ENCODE assay signal across 9 cellular contexts in the genomic region with DNA sequence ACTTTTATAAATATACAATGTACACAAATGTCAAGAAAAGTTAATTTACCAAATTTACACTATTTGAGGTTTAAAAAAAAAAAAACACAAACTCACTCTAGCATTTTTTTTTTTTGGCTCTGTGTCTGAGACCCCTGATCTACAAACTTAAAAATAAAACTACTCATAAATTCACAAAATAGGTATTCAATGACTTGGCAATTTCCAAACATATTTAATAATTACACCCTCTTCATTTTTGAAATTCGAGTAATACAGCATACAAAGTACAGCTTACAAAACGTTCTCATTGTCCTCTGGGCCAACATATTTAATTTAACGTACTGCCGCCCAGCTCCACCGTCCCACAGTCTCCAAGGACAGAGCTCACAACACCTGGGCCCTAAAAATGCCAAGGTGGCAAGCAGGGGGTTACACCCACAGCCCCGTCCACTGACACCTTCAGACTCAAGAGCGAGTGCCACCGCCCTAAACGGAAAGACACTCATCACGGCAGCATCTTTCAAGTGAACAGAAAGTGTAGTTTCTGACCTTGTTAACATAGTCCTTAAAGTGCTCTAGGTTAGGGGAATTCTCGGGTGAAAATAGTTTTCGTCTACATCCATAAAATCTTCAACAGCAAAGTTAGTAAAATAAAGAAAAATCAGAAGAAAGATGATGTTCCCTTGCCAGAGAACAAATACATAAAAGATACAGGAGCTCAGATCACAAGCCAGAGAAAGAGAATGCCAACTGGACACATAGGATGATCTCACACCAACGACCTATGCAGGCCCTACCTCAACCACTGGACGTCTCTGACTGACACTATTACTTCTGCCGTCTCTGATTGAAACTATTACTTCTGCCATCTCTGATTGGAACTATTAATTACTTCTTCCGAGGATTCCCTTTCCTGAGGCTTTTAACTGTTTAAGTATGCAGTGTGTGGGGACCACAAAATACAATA. TPM values are rescaled to one million over a fixed set of nuclear protein-coding genes. Genes with fewer than 3 reads are reported as not detected.
DNase-seq lines count a peak whose midpoint lies in the region; ATAC-seq, FAIRE-seq and TF ChIP-seq lines count a peak whose summit lies in the region.
"Had no signal": no experiment of that assay in that cellular context is flagged by ENCODE, and none has a peak within 500 bp of the region (broad histone marks: within the 10 kb centered on the region; RNA-seq: fewer than 3 reads in every experiment).

No MANE protein-coding gene starts in this region.

- DNase-seq in T-helper 2 cell treated with Interferon-gamma antibody and Interleukin-4, amounts not matched to agents 5 μg/mL and 100 μg/mL, for 36 hours (ENCODE audit: low spot score): no peak
- DNase-seq in T-helper 2 cell (no peak), immature natural killer cell (peak in 1 of 3 donors; percentile 17), H54 (ENCODE audit: insufficient read length, low spot score) (no peak)
- DNase-seq in activated CD8-positive, alpha-beta T cell treated with anti-CD3 and anti-CD28 coated beads for 36 hours: no peak
- no peak for DNase-seq in stimulated activated naive B cell treated with anti-CD40 and anti-IgM and Interleukin-4, amounts not matched to agents 10 μg/mL and 1 μg/mL and 100 μg/mL, for 72 hours
- DNase-seq: OCI-M1 had no signal

- peak overlapping the region; percentile 39 to 60 for H3K9ac ChIP-seq in stomach smooth muscle (ENCODE audit: low read length in 2 of 2)

- H3K4me1 Mint-ChIP-seq in T-helper 2 cell treated with Interferon-gamma antibody and Interleukin-4, amounts not matched to agents 5 μg/mL and 100 μg/mL, for 36 hours (ENCODE audit: low read depth): peaks cover 28% of the 10 kb centered on the region
- H3K4me1 Mint-ChIP-seq in activated CD8-positive, alpha-beta T cell treated with anti-CD3 and anti-CD28 coated beads for 36 hours (ENCODE audit: low read depth): peaks cover 43% of the 10 kb centered on the region
- H3K4me1 Mint-ChIP-seq in immature natural killer cell: peaks cover 63 to 64% of the 10 kb centered on the region in 2 donors
- peaks cover 19 to 45% of the 10 kb centered on the region in 2 donors for H3K4me1 Mint-ChIP-seq in stimulated activated naive B cell treated with anti-CD40 and anti-IgM and Interleukin-4, amounts not matched to agents 10 μg/mL and 1 μg/mL and 100 μg/mL, for 72 hours

- H3K9me3 Mint-ChIP-seq in T-helper 2 cell treated with Interferon-gamma antibody and Interleukin-4, amounts not matched to agents 5 μg/mL and 100 μg/mL, for 36 hours: no peaks in the 10 kb centered on the region
- no peaks in the 10 kb centered on the region for H3K9me3 Mint-ChIP-seq in activated CD8-positive, alpha-beta T cell treated with anti-CD3 and anti-CD28 coated beads for 36 hours
- no peaks in the 10 kb centered on the region for H3K9me3 Mint-ChIP-seq in immature natural killer cell
- H3K9me3 Mint-ChIP-seq in stimulated activated naive B cell treated with anti-CD40 and anti-IgM and Interleukin-4, amounts not matched to agents 10 μg/mL and 1 μg/mL and 100 μg/mL, for 72 hours: no peaks in the 10 kb centered on the region

- H3K4me3 ChIP-seq in stomach smooth muscle (ENCODE audit: low read length in 2 of 2): peak overlapping the region; percentile 58 to 79

- no peaks in the 10 kb centered on the region for H3K9me3 ChIP-seq in stomach smooth muscle (ENCODE audit: control insufficient read depth in 2 of 2, low read length in 2 of 2)

- H3K4me1 ChIP-seq in stomach smooth muscle (ENCODE audit: control insufficient read depth, insufficient read depth, low read length): peaks cover 46% of the 10 kb centered on the region

- no peak for TF ChIP-seq POLR2A in H54 (IDR thresholded peaks at IDR 0.05; ENCODE audit: low read depth, low read length)

- H3K36me3 ChIP-seq in stomach smooth muscle (ENCODE audit: control insufficient read depth in 2 of 2, insufficient read depth in 2 of 2, low read length in 2 of 2): peaks cover 0 to 5% of the 10 kb centered on the region in 2 donors

- H3K27ac Mint-ChIP-seq in T-helper 2 cell treated with Interferon-gamma antibody and Interleukin-4, amounts not matched to agents 5 μg/mL and 100 μg/mL, for 36 hours: no peak overlapping the region
- H3K27ac Mint-ChIP-seq in activated CD8-positive, alpha-beta T cell treated with anti-CD3 and anti-CD28 coated beads for 36 hours: no peak overlapping the region
- peak overlapping the region in 5 of 6 donors; percentile 47 to 82 (median 78) for H3K27ac Mint-ChIP-seq in immature natural killer cell
- no peak overlapping the region for H3K27ac Mint-ChIP-seq in stimulated activated naive B cell treated with anti-CD40 and anti-IgM and Interleukin-4, amounts not matched to agents 10 μg/mL and 1 μg/mL and 100 μg/mL, for 72 hours

- FAIRE-seq in H54 (lab: Jason Lieb, UNC): no peak

- peak overlapping the region; percentile 48 for H3K4me3 Mint-ChIP-seq in T-helper 2 cell treated with Interferon-gamma antibody and Interleukin-4, amounts not matched to agents 5 μg/mL and 100 μg/mL, for 36 hours
- H3K4me3 Mint-ChIP-seq in activated CD8-positive, alpha-beta T cell treated with anti-CD3 and anti-CD28 coated beads for 36 hours: peak overlapping the region; percentile 0
- H3K4me3 Mint-ChIP-seq in immature natural killer cell: peak overlapping the region; percentile 75 to 91 (median 82)
- no peak overlapping the region for H3K4me3 Mint-ChIP-seq in stimulated activated naive B cell treated with anti-CD40 and anti-IgM and Interleukin-4, amounts not matched to agents 10 μg/mL and 1 μg/mL and 100 μg/mL, for 72 hours

- intact Hi-C loops in activated CD8-positive, alpha-beta T cell treated with anti-CD3 and anti-CD28 coated beads for 36 hours (cut with micrococcal nuclease): no loop called here

- H3K36me3 Mint-ChIP-seq in T-helper 2 cell treated with Interferon-gamma antibody and Interleukin-4, amounts not matched to agents 5 μg/mL and 100 μg/mL, for 36 hours (ENCODE audit: low read depth): peaks cover 5% of the 10 kb centered on the region
- peaks cover 11% of the 10 kb centered on the region for H3K36me3 Mint-ChIP-seq in activated CD8-positive, alpha-beta T cell treated with anti-CD3 and anti-CD28 coated beads for 36 hours (ENCODE audit: low read depth)
- peaks cover 0 to 29% (median 8%) of the 10 kb centered on the region in 3 donors for H3K36me3 Mint-ChIP-seq in immature natural killer cell
- H3K36me3 Mint-ChIP-seq in stimulated activated naive B cell treated with anti-CD40 and anti-IgM and Interleukin-4, amounts not matched to agents 10 μg/mL and 1 μg/mL and 100 μg/mL, for 72 hours: peaks cover 0 to 3% of the 10 kb centered on the region in 2 donors

- no peak for TF ChIP-seq CTCF in activated CD8-positive, alpha-beta T cell treated with anti-CD3 and anti-CD28 coated beads for 36 hours (IDR thresholded peaks at IDR 0.05)

- no peak for ATAC-seq in activated CD8-positive, alpha-beta T cell treated with anti-CD3 and anti-CD28 coated beads for 36 hours
- no peak for ATAC-seq in stimulated activated naive B cell treated with anti-CD40 and anti-IgM and Interleukin-4, amounts not matched to agents 10 μg/mL and 1 μg/mL and 100 μg/mL, for 72 hours (replicated peaks)
- no peak for ATAC-seq in HG03378 (IDR thresholded peaks at IDR 0.05; ENCODE audit: unreplicated experiment)

- POLR2A ChIA-PET in activated CD8-positive, alpha-beta T cell treated with anti-CD3 and anti-CD28 coated beads for 36 hours (lab: Charles Lee): interaction anchor here (0.6 kb wide), 1 partner anchor 19 kb away, joined by 3 read pairs; no protein-coding TSS in a partner anchor

- CTCF ChIA-PET in activated CD8-positive, alpha-beta T cell treated with anti-CD3 and anti-CD28 coated beads for 36 hours (lab: Charles Lee): interaction anchor here (0.9 to 1.7 kb wide), 4 partner anchors 16 to 173 kb away, joined by 3 to 5 read pairs (median 3); no protein-coding TSS in a partner anchor

- peaks cover 2% of the 10 kb centered on the region for H3K27me3 Mint-ChIP-seq in T-helper 2 cell treated with Interferon-gamma antibody and Interleukin-4, amounts not matched to agents 5 μg/mL and 100 μg/mL, for 36 hours (ENCODE audit: low read depth)
- H3K27me3 Mint-ChIP-seq in activated CD8-positive, alpha-beta T cell treated with anti-CD3 and anti-CD28 coated beads for 36 hours: peaks cover 4% of the 10 kb centered on the region
- H3K27me3 Mint-ChIP-seq in immature natural killer cell (ENCODE audit: low read depth in 3 of 3): peaks cover 0 to 8% (median 7%) of the 10 kb centered on the region in 3 donors
- H3K27me3 Mint-ChIP-seq in stimulated activated naive B cell treated with anti-CD40 and anti-IgM and Interleukin-4, amounts not matched to agents 10 μg/mL and 1 μg/mL and 100 μg/mL, for 72 hours: peaks cover 0 to 2% of the 10 kb centered on the region in 2 donors

- H3K27me3 ChIP-seq in stomach smooth muscle (ENCODE audit: control insufficient read depth in 1 of 2, insufficient read depth in 2 of 2, low read length in 2 of 2): no peaks in the 10 kb centered on the region

- H3K27ac ChIP-seq in stomach smooth muscle (ENCODE audit: low read length): no peak overlapping the region

RNA-seq across cellular contexts. Expression of a gene that starts 4.2 kb away (rescaled TPM):
- total RNA-seq in activated CD8-positive, alpha-beta T cell treated with anti-CD3 and anti-CD28 coated beads for 36 hours: 1 to 10 TPM; 4.1 to 4.8 TPM
- polyA plus RNA-seq in immature natural killer cell: 1 to 10 TPM; 1.1 to 1.5 (median 1.4) TPM

Comparison
In these comparisons a context has a peak if more than half of its experiments do, and no peak if none do; other contexts are left out.
1. H3K27ac Mint-ChIP-seq: peak in immature natural killer cell (5 of 6); none in T-helper 2 cell treated with Interferon-gamma antibody and Interleukin-4, amounts not matched to agents 5 μg/mL and 100 μg/mL, for 36 hours (single experiment), activated CD8-positive, alpha-beta T cell treated with anti-CD3 and anti-CD28 coated beads for 36 hours (single experiment) and stimulated activated naive B cell treated with anti-CD40 and anti-IgM and Interleukin-4, amounts not matched to agents 10 μg/mL and 1 μg/mL and 100 μg/mL, for 72 hours (single experiment).
2. H3K4me3 Mint-ChIP-seq: peak in T-helper 2 cell treated with Interferon-gamma antibody and Interleukin-4, amounts not matched to agents 5 μg/mL and 100 μg/mL, for 36 hours (single experiment), activated CD8-positive, alpha-beta T cell treated with anti-CD3 and anti-CD28 coated beads for 36 hours (single experiment) and immature natural killer cell (5 of 5); none in stimulated activated naive B cell treated with anti-CD40 and anti-IgM and Interleukin-4, amounts not matched to agents 10 μg/mL and 1 μg/mL and 100 μg/mL, for 72 hours (0 of 2).